ENCODE assay signal across 10 cellular contexts in genomic region chr2:204027105-204027504, GRCh38.
DNase-seq lines count a peak whose midpoint lies in the region; ATAC-seq, FAIRE-seq and TF ChIP-seq lines count a peak whose summit lies in the region.
"Had no signal": no experiment of that assay in that cellular context is flagged by ENCODE, and none has a peak within 500 bp of the region (broad histone marks: within the 10 kb centered on the region; RNA-seq: fewer than 3 reads in every experiment).

No MANE protein-coding gene starts in this region.

- no peaks in the 10 kb centered on the region for H3K27me3 ChIP-seq in MM.1S (replicated peaks; ENCODE audit: insufficient read depth, low read length)
- H3K27me3 ChIP-seq in effector memory CD4-positive, alpha-beta T cell (replicated peaks; ENCODE audit: control insufficient read depth, insufficient read depth, low read length, poor library complexity, severe bottlenecking) = no peaks in the 10 kb centered on the region
- no peaks in the 10 kb centered on the region for H3K27me3 ChIP-seq in heart left ventricle
- H3K27me3 ChIP-seq in testis = no peaks in the 10 kb centered on the region

- no peaks in the 10 kb centered on the region for H3K9me3 ChIP-seq in MM.1S (replicated peaks; ENCODE audit: insufficient read depth, low read length)
- no peaks in the 10 kb centered on the region for H3K9me3 ChIP-seq in effector memory CD4-positive, alpha-beta T cell (ENCODE audit: control insufficient read depth, low read length)
- no peaks in the 10 kb centered on the region for H3K9me3 ChIP-seq in heart left ventricle
- no peaks in the 10 kb centered on the region for H3K9me3 ChIP-seq in testis

- ATAC-seq in heart left ventricle = no peak

- H3K9ac ChIP-seq in MM.1S (ENCODE audit: low read length) = peak overlapping the region; percentile 53

- H3K27ac ChIP-seq in MM.1S (ENCODE audit: low read length) (peak overlapping the region; percentile 83), heart left ventricle (no peak overlapping the region), testis (no peak overlapping the region)
- no peak overlapping the region for H3K27ac ChIP-seq in effector memory CD4-positive, alpha-beta T cell (ENCODE audit: insufficient read depth, low read length, poor library complexity, severe bottlenecking)
- H3K27ac ChIP-seq: 22Rv1 had no signal

- H3K4me3 ChIP-seq in MM.1S (ENCODE audit: low read length) = no peak overlapping the region
- no peak overlapping the region for H3K4me3 ChIP-seq in effector memory CD4-positive, alpha-beta T cell (ENCODE audit: insufficient read depth, low read depth, low read length, poor library complexity, severe bottlenecking)
- no peak overlapping the region for H3K4me3 ChIP-seq in heart left ventricle
- H3K4me3 ChIP-seq in testis = no peak overlapping the region

- DNase-seq in DMS79 treated with DMSO at 0.1 percent for 48 hours (lab: John Stamatoyannopoulos, UW) (peak; percentile 5), DMS79 (lab: John Stamatoyannopoulos, UW) (no peak), HCEC 1CT (peak; percentile 54), MM.1S (peak; percentile 98), heart left ventricle (no peak), D721Med (ENCODE audit: insufficient read length, low spot score) (no peak), testis (no peak)
- DNase-seq in effector memory CD4-positive, alpha-beta T cell = peak in 2 of 3 donors; percentile 17 to 18

- intact Hi-C loops in heart left ventricle (cut with DNase I) = no loop called here
- intact Hi-C loops in testis (cut with DNase I; ENCODE audit: low total_unique reads) = no loop called here

- no peak for FAIRE-seq in D721Med (lab: Jason Lieb, UNC)
- FAIRE-seq: islet of Langerhans had no signal

- no peaks in the 10 kb centered on the region for H4K20me1 ChIP-seq in MM.1S (ENCODE audit: insufficient read depth, low read length)

- peak overlapping the region; percentile 42 for H3K4me2 ChIP-seq in MM.1S (ENCODE audit: low read depth, low read length)

- H3K4me1 ChIP-seq in MM.1S (ENCODE audit: low read length) = peaks cover 31% of the 10 kb centered on the region
- H3K4me1 ChIP-seq in effector memory CD4-positive, alpha-beta T cell (ENCODE audit: control insufficient read depth, insufficient read depth, low read length, poor library complexity, severe bottlenecking) = peaks cover 7% of the 10 kb centered on the region
- peaks cover 0 to 11% (median 0%) of the 10 kb centered on the region in 12 donors for H3K4me1 ChIP-seq in heart left ventricle
- H3K4me1 ChIP-seq in testis = no peaks in the 10 kb centered on the region

- TF ChIP-seq CTCF in MM.1S (IDR thresholded peaks at IDR 0.05; ENCODE audit: low read length) (no peak), heart left ventricle (IDR thresholded peaks at IDR 0.05) (no peak), D721Med (IDR thresholded peaks at IDR 0.05; ENCODE audit: insufficient read depth, missing control alignments) (no peak), testis (IDR thresholded peaks at IDR 0.05) (no peak)

- no peaks in the 10 kb centered on the region for H3F3A ChIP-seq in MM.1S (ENCODE audit: insufficient read depth, low read length)

- H3K36me3 ChIP-seq in MM.1S (replicated peaks; ENCODE audit: insufficient read depth, low read length) = no peaks in the 10 kb centered on the region
- no peaks in the 10 kb centered on the region for H3K36me3 ChIP-seq in effector memory CD4-positive, alpha-beta T cell (ENCODE audit: control insufficient read depth, insufficient read depth, low read length)
- H3K36me3 ChIP-seq in heart left ventricle = no peaks in the 10 kb centered on the region
- no peaks in the 10 kb centered on the region for H3K36me3 ChIP-seq in testis (ENCODE audit: low read depth, missing control alignments)

- H3K9me2 ChIP-seq in MM.1S (replicated peaks; ENCODE audit: insufficient read depth, low read length) = no peaks in the 10 kb centered on the region

- H3K79me2 ChIP-seq in MM.1S (ENCODE audit: low read length) = no peaks in the 10 kb centered on the region

- TF ChIP-seq POLR2A in heart left ventricle (IDR thresholded peaks at IDR 0.05) = no peak
- no peak for TF ChIP-seq POLR2A in testis (IDR thresholded peaks at IDR 0.05)

- WGBS in heart left ventricle, 4 donors = 27 to 44% (median 39%) methylated on average over 3 of the region's 3 CpGs
- WGBS in testis, 2 donors = 59 to 72% methylated on average over 3 of the region's 3 CpGs

- H2AFZ ChIP-seq in MM.1S (ENCODE audit: low read length) = no peak overlapping the region

Comparison
In these comparisons a context has a peak if more than half of its experiments do, and no peak if none do; other contexts are left out.
1. DNase-seq: peak in DMS79 treated with DMSO at 0.1 percent for 48 hours (single experiment), HCEC 1CT (single experiment), MM.1S (single experiment) and effector memory CD4-positive, alpha-beta T cell (2 of 3); none in DMS79 (single experiment), heart left ventricle (0 of 5), D721Med (single experiment) and testis (single experiment).